In genomic region chr2:165287083-165287778, GRCh38 we compare ENCODE assay signal across 17 cellular contexts. TPM values are rescaled to one million over a fixed set of nuclear protein-coding genes. Genes with fewer than 3 reads are reported as not detected.
DNase-seq lines count a peak whose midpoint lies in the region; ATAC-seq and TF ChIP-seq lines count a peak whose summit lies in the region.
"Had no signal": no experiment of that assay in that cellular context is flagged by ENCODE, and none has a peak within 500 bp of the region (broad histone marks: within the 10 kb centered on the region; RNA-seq: fewer than 3 reads in every experiment).

No MANE protein-coding gene starts in this region.

- no peaks in the 10 kb centered on the region for H3K36me3 Mint-ChIP-seq in stimulated activated memory B cell treated with anti-CD40 and anti-IgM and Interleukin-4, amounts not matched to agents 10 μg/mL and 1 μg/mL and 100 μg/mL, for 72 hours
- H3K36me3 Mint-ChIP-seq: CD8-positive, alpha-beta T cell had no signal

- H3K4me1 Mint-ChIP-seq in stimulated activated memory B cell treated with anti-CD40 and anti-IgM and Interleukin-4, amounts not matched to agents 10 μg/mL and 1 μg/mL and 100 μg/mL, for 72 hours, result no peaks in the 10 kb centered on the region

- no peaks in the 10 kb centered on the region for H3K9me3 ChIP-seq in left lung
- H3K9me3 ChIP-seq: A549, BLaER1 had no signal

- no peak for TF ChIP-seq CTCF in left lung (IDR thresholded peaks at IDR 0.05)

- H3K36me3 ChIP-seq in left lung, result no peaks in the 10 kb centered on the region
- H3K36me3 ChIP-seq: BLaER1 had no signal

- H3K27me3 Mint-ChIP-seq in stimulated activated memory B cell treated with anti-CD40 and anti-IgM and Interleukin-4, amounts not matched to agents 10 μg/mL and 1 μg/mL and 100 μg/mL, for 72 hours, result peaks cover 10% of the 10 kb centered on the region

- intact Hi-C loops in left lung (cut with DNase I), result no loop called here

- H3K9me3 Mint-ChIP-seq in stimulated activated memory B cell treated with anti-CD40 and anti-IgM and Interleukin-4, amounts not matched to agents 10 μg/mL and 1 μg/mL and 100 μg/mL, for 72 hours, result no peaks in the 10 kb centered on the region
- H3K9me3 Mint-ChIP-seq: CD8-positive, alpha-beta T cell had no signal

- no peaks in the 10 kb centered on the region for H3K27me3 ChIP-seq in left lung
- H3K27me3 ChIP-seq: BLaER1 had no signal

- H3K4me3 Mint-ChIP-seq in stimulated activated memory B cell treated with anti-CD40 and anti-IgM and Interleukin-4, amounts not matched to agents 10 μg/mL and 1 μg/mL and 100 μg/mL, for 72 hours, result no peak overlapping the region
- H3K4me3 Mint-ChIP-seq: CD8-positive, alpha-beta T cell had no signal

- DNase-seq in NCI-H748 (lab: John Stamatoyannopoulos, UW; ENCODE audit: unreplicated experiment), result peak; percentile 27
- no peak for DNase-seq in NCI-H748 treated with DMSO at 0.1 percent for 48 hours (lab: John Stamatoyannopoulos, UW)
- DNase-seq in left lung, result peak in 1 of 2 donors; percentile 44
- no peak for DNase-seq in ACHN
- DNase-seq in NAMALWA (ENCODE audit: low spot score), result no peak
- DNase-seq: Calu3; CD8-positive, alpha-beta T cell; DMS79 treated with DMSO at 0.1 percent for 48 hours; GF-D8; HCEC 1CT; IMR-90 had no signal

- peak overlapping the region in 1 of 2 donors; percentile 42 for H3K27ac ChIP-seq in left lung
- H3K27ac ChIP-seq: 22Rv1, A549, BLaER1 had no signal

- no peaks in the 10 kb centered on the region for H3K4me1 ChIP-seq in left lung
- H3K4me1 ChIP-seq: A549, BLaER1 had no signal

- in situ Hi-C loops in ACHN (cut with HindIII; ENCODE audit: low pct_ligation_motif_present, low pct_unique_long_range_greater_than_20kb, low sequenced_read_pairs), result no loop called here

- H3K4me3 ChIP-seq in left lung, result no peak overlapping the region
- H3K4me3 ChIP-seq: A549, BLaER1 had no signal

- ATAC-seq in left lung, result peak; percentile 95
- ATAC-seq in stimulated activated memory B cell treated with anti-CD40 and anti-IgM and Interleukin-4, amounts not matched to agents 10 μg/mL and 1 μg/mL and 100 μg/mL, for 72 hours, result peak; percentile 57
- no peak for ATAC-seq in GM19328 (IDR thresholded peaks at IDR 0.05; ENCODE audit: unreplicated experiment)
- ATAC-seq in HG02571 (IDR thresholded peaks at IDR 0.05; ENCODE audit: unreplicated experiment), result no peak
- ATAC-seq: A549; CD8-positive, alpha-beta T cell had no signal

- no peak overlapping the region for H3K27ac Mint-ChIP-seq in stimulated activated memory B cell treated with anti-CD40 and anti-IgM and Interleukin-4, amounts not matched to agents 10 μg/mL and 1 μg/mL and 100 μg/mL, for 72 hours
- H3K27ac Mint-ChIP-seq: CD8-positive, alpha-beta T cell had no signal

RNA-seq across cellular contexts. Expression of gene SCN2A, which starts 48.0 kb away (rescaled TPM):
- under 1 TPM; 0.50 to 0.58 TPM for total RNA-seq in left lung
- total RNA-seq: CD8-positive, alpha-beta T cell had no signal

Comparison
In these comparisons a context has a peak if more than half of its experiments do, and no peak if none do; other contexts are left out.
1. ATAC-seq: peak in left lung (single experiment) and stimulated activated memory B cell treated with anti-CD40 and anti-IgM and Interleukin-4, amounts not matched to agents 10 μg/mL and 1 μg/mL and 100 μg/mL, for 72 hours (single experiment); none in GM19328 (single experiment) and HG02571 (single experiment).